1 cellular context compared by ENCODE assay signal in the genomic region with DNA sequence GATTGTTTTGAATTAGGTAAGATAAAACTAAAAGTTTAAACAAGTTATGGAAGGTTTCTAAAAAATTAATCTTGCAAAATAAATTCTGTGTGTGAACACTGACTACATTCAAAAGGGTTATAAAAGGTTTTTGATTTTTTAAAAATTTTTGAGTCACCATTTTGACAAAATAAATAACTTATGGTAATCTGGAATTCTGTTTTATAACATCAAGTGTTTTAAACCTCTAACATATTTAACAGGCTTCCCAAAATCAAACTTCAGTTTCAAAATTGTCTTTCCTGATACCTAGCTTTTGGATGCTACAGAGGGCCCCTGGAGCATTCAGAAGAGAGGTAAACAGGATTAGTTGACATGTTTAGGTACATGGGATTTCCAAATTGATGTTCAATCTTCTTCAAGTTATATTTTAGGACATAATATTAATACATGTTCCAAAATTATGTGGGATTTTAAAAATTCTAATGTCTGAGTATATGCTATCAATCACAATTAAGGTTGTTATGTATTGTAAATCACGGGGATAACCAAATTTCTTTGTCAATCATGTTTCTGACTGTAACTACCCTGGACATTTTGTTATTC.
A peak's percentile ranks its signal among the peaks of the same experiment; 100 is the strongest.
TF ChIP-seq lines count a peak whose summit lies in the region.

No MANE protein-coding gene starts in this region.

TF ChIP-seq in K562, 482 proteins besides CTCF, POLR2A, EP300 and RAD21 (continued from another document):
- TF ChIP-seq, protein P1, sequence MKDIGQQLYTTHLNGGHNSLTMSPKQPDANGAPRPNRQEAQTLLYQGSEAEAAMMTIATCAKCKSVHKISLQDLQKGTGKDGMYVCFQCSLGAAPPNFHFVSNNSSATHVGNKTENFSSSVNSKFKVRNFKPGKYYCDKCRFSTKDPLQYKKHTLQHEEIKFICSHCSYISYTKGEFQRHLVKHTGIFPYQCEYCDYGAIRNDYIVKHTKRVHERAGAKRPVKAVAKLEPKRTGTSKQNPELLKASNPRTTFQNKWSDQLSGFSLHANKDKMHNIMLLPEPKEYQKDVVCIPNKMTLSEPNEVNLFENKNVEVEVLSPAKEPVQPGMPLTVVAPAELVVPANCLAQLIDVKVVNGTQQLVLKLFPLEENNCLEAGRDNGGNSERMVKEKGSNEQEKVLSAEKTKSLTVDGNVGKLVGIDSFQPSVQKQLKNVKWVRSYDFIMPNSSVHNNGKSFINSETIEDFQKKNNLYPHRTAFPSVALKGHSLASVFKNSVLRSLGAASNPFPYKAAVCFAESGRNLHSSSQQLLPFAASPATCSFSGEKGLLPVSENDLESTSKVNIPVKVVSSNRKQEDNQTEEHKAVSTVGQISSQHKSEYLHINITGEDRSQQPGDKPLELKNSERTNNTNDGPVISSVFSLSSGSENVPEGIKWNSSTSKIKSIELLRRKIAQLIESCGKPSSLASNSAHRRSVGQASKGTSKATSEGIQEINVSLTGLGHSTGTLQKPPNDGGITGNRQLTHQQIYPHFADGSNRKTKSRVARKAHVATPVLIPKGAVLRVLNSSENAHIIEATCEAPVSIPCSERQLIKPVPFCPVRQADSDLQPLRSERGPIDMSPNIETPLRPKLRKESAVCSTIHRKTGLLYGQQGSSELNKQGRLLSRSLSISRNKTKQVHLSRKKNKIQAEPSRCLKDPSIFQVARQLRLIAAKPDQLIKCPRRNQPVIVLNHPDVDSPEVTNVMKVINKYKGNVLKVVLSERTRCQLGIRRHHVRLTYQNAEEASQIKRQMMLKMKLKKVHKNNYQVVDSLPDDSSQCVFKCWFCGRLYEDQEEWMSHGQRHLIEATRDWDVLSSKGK (CRISPR knock-in tag; IDR thresholded peaks at IDR 0.05), result no peak
- TF ChIP-seq PML (IDR thresholded peaks at IDR 0.05; ENCODE audit: low read length) (no peak), SRF (CRISPR knock-in tag; IDR thresholded peaks at IDR 0.05) (no peak), ZNF589 (CRISPR knock-in tag; IDR thresholded peaks at IDR 0.05; ENCODE audit: low read depth) (no peak), ZEB2 (IDR thresholded peaks at IDR 0.05) (peak; percentile 60; the same call in 1 of the 2 replicates), ADNP (tag; IDR thresholded peaks at IDR 0.05) (peak; percentile 54; the same call in 1 of the 2 replicates), TAF1 (IDR thresholded peaks at IDR 0.05; ENCODE audit: control insufficient read depth, extremely low read depth, insufficient read depth, low read length, severe bottlenecking) (no peak), ZNF511 (CRISPR knock-in tag; IDR thresholded peaks at IDR 0.05) (no peak), ATF3 (IDR thresholded peaks at IDR 0.05) (no peak), ATF3 (CRISPR knock-in tag; conservative IDR thresholded peaks at IDR 0.05) (no peak), ZBTB2 (IDR thresholded peaks at IDR 0.05) (no peak), HLTF (IDR thresholded peaks at IDR 0.05) (peak; percentile 99), TRIM28 (IDR thresholded peaks at IDR 0.05) (peak; percentile 97), ESRRB (CRISPR knock-in tag; IDR thresholded peaks at IDR 0.05; ENCODE audit: borderline replicate concordance) (no peak), ZNF408 (CRISPR knock-in tag; IDR thresholded peaks at IDR 0.05; ENCODE audit: low read depth) (no peak), STAT5B (CRISPR knock-in tag; IDR thresholded peaks at IDR 0.05) (no peak), L3MBTL2 (IDR thresholded peaks at IDR 0.05) (no peak), LEF1 (IDR thresholded peaks at IDR 0.05) (0 out of 2 replicates have a peak, but pooled peaks have one; percentile 18), RBM25 (IDR thresholded peaks at IDR 0.05; ENCODE audit: low read depth, low read length, severe bottlenecking) (peak; percentile 89), ZNF551 (CRISPR knock-in tag; IDR thresholded peaks at IDR 0.05) (no peak), ZNF639 (CRISPR knock-in tag; conservative IDR thresholded peaks at IDR 0.05 in 1 of 2, IDR thresholded peaks at IDR 0.05 in 1 of 2) (no peak), NFXL1 (CRISPR knock-in tag; IDR thresholded peaks at IDR 0.05) (no peak), TRIM24 (IDR thresholded peaks at IDR 0.05) (peak in 1 of 2 experiments; percentile 53; a peak in 1 of 4 replicates), SPI1 (IDR thresholded peaks at IDR 0.05; ENCODE audit: borderline replicate concordance, low read depth, low read length) (no peak), NFATC3 (IDR thresholded peaks at IDR 0.05) (no peak), ZBTB1 (CRISPR knock-in tag; IDR thresholded peaks at IDR 0.05; ENCODE audit: borderline replicate concordance, low read depth) (no peak), NFRKB (IDR thresholded peaks at IDR 0.05; ENCODE audit: low read depth) (no peak), BRCA1 (IDR thresholded peaks at IDR 0.05) (no peak), BRCA1 (CRISPR knock-in tag; IDR thresholded peaks at IDR 0.05) (no peak), PRMT5 (CRISPR knock-in tag; IDR thresholded peaks at IDR 0.05) (no peak), HDGF (IDR thresholded peaks at IDR 0.05) (no peak), BCLAF1 (IDR thresholded peaks at IDR 0.05; ENCODE audit: borderline replicate concordance in 1 of 2, control insufficient read depth in 1 of 2, low read depth in 2 of 2, low read length in 1 of 2) (no peak), FUS (optimal IDR thresholded peaks at IDR 0.05; ENCODE audit: low read depth, low read length) (no peak), BCOR (IDR thresholded peaks at IDR 0.05) (no peak)
- TF ChIP-seq, protein P2, sequence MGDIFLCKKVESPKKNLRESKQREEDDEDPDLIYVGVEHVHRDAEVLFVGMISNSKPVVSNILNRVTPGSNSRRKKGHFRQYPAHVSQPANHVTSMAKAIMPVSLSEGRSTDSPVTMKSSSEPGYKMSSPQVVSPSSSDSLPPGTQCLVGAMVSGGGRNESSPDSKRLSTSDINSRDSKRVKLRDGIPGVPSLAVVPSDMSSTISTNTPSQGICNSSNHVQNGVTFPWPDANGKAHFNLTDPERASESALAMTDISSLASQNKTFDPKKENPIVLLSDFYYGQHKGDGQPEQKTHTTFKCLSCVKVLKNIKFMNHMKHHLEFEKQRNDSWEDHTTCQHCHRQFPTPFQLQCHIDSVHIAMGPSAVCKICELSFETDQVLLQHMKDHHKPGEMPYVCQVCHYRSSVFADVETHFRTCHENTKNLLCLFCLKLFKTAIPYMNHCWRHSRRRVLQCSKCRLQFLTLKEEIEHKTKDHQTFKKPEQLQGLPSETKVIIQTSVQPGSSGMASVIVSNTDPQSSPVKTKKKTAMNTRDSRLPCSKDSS (IDR thresholded peaks at IDR 0.05; ENCODE audit: low read depth, partially characterized antibody), result peak; percentile 82
- TF ChIP-seq, protein P3, sequence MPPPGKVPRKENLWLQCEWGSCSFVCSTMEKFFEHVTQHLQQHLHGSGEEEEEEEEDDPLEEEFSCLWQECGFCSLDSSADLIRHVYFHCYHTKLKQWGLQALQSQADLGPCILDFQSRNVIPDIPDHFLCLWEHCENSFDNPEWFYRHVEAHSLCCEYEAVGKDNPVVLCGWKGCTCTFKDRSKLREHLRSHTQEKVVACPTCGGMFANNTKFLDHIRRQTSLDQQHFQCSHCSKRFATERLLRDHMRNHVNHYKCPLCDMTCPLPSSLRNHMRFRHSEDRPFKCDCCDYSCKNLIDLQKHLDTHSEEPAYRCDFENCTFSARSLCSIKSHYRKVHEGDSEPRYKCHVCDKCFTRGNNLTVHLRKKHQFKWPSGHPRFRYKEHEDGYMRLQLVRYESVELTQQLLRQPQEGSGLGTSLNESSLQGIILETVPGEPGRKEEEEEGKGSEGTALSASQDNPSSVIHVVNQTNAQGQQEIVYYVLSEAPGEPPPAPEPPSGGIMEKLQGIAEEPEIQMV (tag; conservative IDR thresholded peaks at IDR 0.05; ENCODE audit: low read depth), result no peak
- TF ChIP-seq, protein P4, sequence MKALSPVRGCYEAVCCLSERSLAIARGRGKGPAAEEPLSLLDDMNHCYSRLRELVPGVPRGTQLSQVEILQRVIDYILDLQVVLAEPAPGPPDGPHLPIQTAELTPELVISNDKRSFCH (CRISPR knock-in tag; IDR thresholded peaks at IDR 0.05), result 0 out of 2 replicates have a peak, but pooled peaks have one; percentile 42
- TF ChIP-seq, protein P4 (tag; IDR thresholded peaks at IDR 0.05), result no peak
- TF ChIP-seq, protein P5, sequence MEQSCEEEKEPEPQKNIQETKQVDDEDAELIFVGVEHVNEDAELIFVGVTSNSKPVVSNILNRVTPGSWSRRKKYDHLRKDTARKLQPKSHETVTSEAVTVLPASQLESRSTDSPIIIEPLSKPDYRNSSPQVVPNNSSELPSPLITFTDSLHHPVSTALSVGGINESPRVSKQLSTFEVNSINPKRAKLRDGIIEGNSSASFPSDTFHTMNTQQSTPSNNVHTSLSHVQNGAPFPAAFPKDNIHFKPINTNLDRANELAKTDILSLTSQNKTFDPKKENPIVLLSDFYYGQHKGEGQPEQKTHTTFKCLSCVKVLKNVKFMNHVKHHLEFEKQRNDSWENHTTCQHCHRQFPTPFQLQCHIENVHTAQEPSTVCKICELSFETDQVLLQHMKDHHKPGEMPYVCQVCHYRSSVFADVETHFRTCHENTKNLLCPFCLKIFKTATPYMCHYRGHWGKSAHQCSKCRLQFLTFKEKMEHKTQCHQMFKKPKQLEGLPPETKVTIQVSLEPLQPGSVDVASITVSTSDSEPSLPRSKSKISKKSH (CRISPR knock-in tag; IDR thresholded peaks at IDR 0.05), result peak; percentile 91
- TF ChIP-seq, protein P6, sequence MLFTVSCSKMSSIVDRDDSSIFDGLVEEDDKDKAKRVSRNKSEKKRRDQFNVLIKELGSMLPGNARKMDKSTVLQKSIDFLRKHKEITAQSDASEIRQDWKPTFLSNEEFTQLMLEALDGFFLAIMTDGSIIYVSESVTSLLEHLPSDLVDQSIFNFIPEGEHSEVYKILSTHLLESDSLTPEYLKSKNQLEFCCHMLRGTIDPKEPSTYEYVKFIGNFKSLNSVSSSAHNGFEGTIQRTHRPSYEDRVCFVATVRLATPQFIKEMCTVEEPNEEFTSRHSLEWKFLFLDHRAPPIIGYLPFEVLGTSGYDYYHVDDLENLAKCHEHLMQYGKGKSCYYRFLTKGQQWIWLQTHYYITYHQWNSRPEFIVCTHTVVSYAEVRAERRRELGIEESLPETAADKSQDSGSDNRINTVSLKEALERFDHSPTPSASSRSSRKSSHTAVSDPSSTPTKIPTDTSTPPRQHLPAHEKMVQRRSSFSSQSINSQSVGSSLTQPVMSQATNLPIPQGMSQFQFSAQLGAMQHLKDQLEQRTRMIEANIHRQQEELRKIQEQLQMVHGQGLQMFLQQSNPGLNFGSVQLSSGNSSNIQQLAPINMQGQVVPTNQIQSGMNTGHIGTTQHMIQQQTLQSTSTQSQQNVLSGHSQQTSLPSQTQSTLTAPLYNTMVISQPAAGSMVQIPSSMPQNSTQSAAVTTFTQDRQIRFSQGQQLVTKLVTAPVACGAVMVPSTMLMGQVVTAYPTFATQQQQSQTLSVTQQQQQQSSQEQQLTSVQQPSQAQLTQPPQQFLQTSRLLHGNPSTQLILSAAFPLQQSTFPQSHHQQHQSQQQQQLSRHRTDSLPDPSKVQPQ (CRISPR knock-in tag; IDR thresholded peaks at IDR 0.05; ENCODE audit: borderline replicate concordance), result no peak
